ENCODE assay signal across 8 cellular contexts in genomic region chr11:129423426-129423825, GRCh38. TPM values are rescaled to one million over a fixed set of nuclear protein-coding genes. Genes with fewer than 3 reads are reported as not detected.
"Had no signal": no experiment of that assay in that cellular context is flagged by ENCODE, and none has a peak within 500 bp of the region (broad histone marks: within the 10 kb centered on the region; RNA-seq: fewer than 3 reads in every experiment).

No MANE protein-coding gene starts in this region.

- H2AFZ ChIP-seq: GM23338 had no signal

- FAIRE-seq: H1, H54, HTR-8/SVneo, K562 had no signal

- ATAC-seq: GM23338, K562 had no signal

- H3K4me2 ChIP-seq: GM23338 had no signal

- H3K9me3 Mint-ChIP-seq: GM23338, H9 had no signal

- H3K4me3 Mint-ChIP-seq: GM23338, H9 had no signal

- H3K27ac Mint-ChIP-seq: GM23338, H9 had no signal

- H3K4me3 ChIP-seq: GM23338, K562 had no signal

- DNase-seq: H9, HCEC 1CT, IMR-90 had no signal

RNA-seq across cellular contexts. Expression of gene BARX2, which starts 47.8 kb away (rescaled TPM):
- total RNA-seq: GM23338, H1, H9, IMR-90, K562 had no signal
- polyA plus RNA-seq: GM23338, H1, IMR-90, K562 had no signal
